14 cellular contexts compared by ENCODE assay signal in genomic region chr4:36676139-36677050, GRCh38.
DNase-seq lines count a peak whose midpoint lies in the region; FAIRE-seq and TF ChIP-seq lines count a peak whose summit lies in the region.
"Had no signal": no experiment of that assay in that cellular context is flagged by ENCODE, and none has a peak within 500 bp of the region (broad histone marks: within the 10 kb centered on the region; RNA-seq: fewer than 3 reads in every experiment).

No MANE protein-coding gene starts in this region.

- H3K4me3 ChIP-seq in Karpas-422 (ENCODE audit: low read length) = no peak overlapping the region
- H3K4me3 ChIP-seq: spleen, tibial artery had no signal

- no peak overlapping the region for H3K9ac ChIP-seq in Karpas-422 (ENCODE audit: low read length)

- TF ChIP-seq POLR2A in GM12892 (IDR thresholded peaks at IDR 0.05; ENCODE audit: low read depth, low read length) = no peak

- peak; percentile 14 for FAIRE-seq in GM12892 (lab: Jason Lieb, UNC)

- 0 out of 2 replicates have a peak, but pooled peaks cover 1% of the 10 kb centered on the region for H3K9me3 ChIP-seq in Karpas-422 (ENCODE audit: low read length)
- H3K9me3 ChIP-seq: tibial artery had no signal

- no peak overlapping the region for H2AFZ ChIP-seq in Karpas-422 (ENCODE audit: low read length)

- H3K4me1 ChIP-seq in Karpas-422 (ENCODE audit: low read length) = peaks cover 5% of the 10 kb centered on the region
- H3K4me1 ChIP-seq: spleen, tibial artery had no signal

- DNase-seq in GM12892 (ENCODE audit: insufficient read length) (no peak), NCI-H446 treated with DMSO at 0.1 percent for 48 hours (lab: John Stamatoyannopoulos, UW) (peak; percentile 78), renal cortical epithelial cell (ENCODE audit: low read depth) (peak; percentile 10), Karpas-422 (no peak), NCI-H2107 treated with DMSO at 0.1 percent for 48 hours (lab: John Stamatoyannopoulos, UW; ENCODE audit: unreplicated experiment) (no peak), NAMALWA (ENCODE audit: low spot score) (no peak)
- DNase-seq: activated T-cell treated with anti-CD3 and anti-CD28 coated beads, Interleukin-2, amount 50 U/mL, for 24 hours; DMS153; left colon; NCI-H1092; OCI-M1; spleen; tibial artery had no signal

- no peaks in the 10 kb centered on the region for H3K9me2 ChIP-seq in Karpas-422 (replicated peaks; ENCODE audit: insufficient read depth, low read length)

- no peak overlapping the region for H3K4me2 ChIP-seq in Karpas-422 (ENCODE audit: low read depth, low read length, poor library complexity, severe bottlenecking)

- H3K27me3 ChIP-seq in Karpas-422 (ENCODE audit: low read length) = no peaks in the 10 kb centered on the region
- H3K27me3 ChIP-seq: spleen, tibial artery had no signal

- H3K79me2 ChIP-seq in Karpas-422 (ENCODE audit: low read length) = no peaks in the 10 kb centered on the region

- no peaks in the 10 kb centered on the region for H3K36me3 ChIP-seq in Karpas-422 (ENCODE audit: insufficient read depth, low read length)
- H3K36me3 ChIP-seq: spleen, tibial artery had no signal

- H4K20me1 ChIP-seq in Karpas-422 (ENCODE audit: insufficient read depth, low read depth, low read length) = no peaks in the 10 kb centered on the region

- H3K27ac ChIP-seq in cingulate gyrus (ENCODE audit: low read depth, low read length) (peak overlapping the region; percentile 44), Karpas-422 (ENCODE audit: low read length) (no peak overlapping the region)
- H3K27ac ChIP-seq: spleen, tibial artery had no signal

Comparison
In these comparisons a context has a peak if more than half of its experiments do, and no peak if none do; other contexts are left out.
1. DNase-seq: peak in NCI-H446 treated with DMSO at 0.1 percent for 48 hours (single experiment) and renal cortical epithelial cell (single experiment); none in GM12892 (single experiment), Karpas-422 (single experiment), NCI-H2107 treated with DMSO at 0.1 percent for 48 hours (single experiment) and NAMALWA (single experiment).